ENCODE assay signal across 12 cellular contexts in genomic region chr11:44658451-44658850, GRCh38.
DNase-seq lines count a peak whose midpoint lies in the region; ATAC-seq and TF ChIP-seq lines count a peak whose summit lies in the region.
"Had no signal": no experiment of that assay in that cellular context is flagged by ENCODE, and none has a peak within 500 bp of the region (broad histone marks: within the 10 kb centered on the region; RNA-seq: fewer than 3 reads in every experiment).

No MANE protein-coding gene starts in this region.

- no peak overlapping the region for H3K27ac ChIP-seq in esophagus muscularis mucosa (replicated peaks in 1 of 4)
- H3K27ac ChIP-seq: BLaER1, ovary had no signal

- no peak for TF ChIP-seq EP300 in esophagus muscularis mucosa (IDR thresholded peaks at IDR 0.05)

- ATAC-seq in HG03159 (IDR thresholded peaks at IDR 0.05; ENCODE audit: unreplicated experiment), result no peak
- ATAC-seq: stimulated activated effector memory CD8-positive, alpha-beta T cell treated with anti-CD3 and anti-CD28 coated beads, Interleukin-12 subunit alpha, Interleukin-12 subunit beta, amount 100 ng/mL, for 72 hours had no signal

- no peaks in the 10 kb centered on the region for H3K36me3 ChIP-seq in esophagus muscularis mucosa
- H3K36me3 ChIP-seq: BLaER1, ovary had no signal

- peak in 1 of 3 experiments; percentile 5 for TF ChIP-seq CTCF in esophagus muscularis mucosa (IDR thresholded peaks at IDR 0.05)

- H3K9me3 ChIP-seq in esophagus muscularis mucosa, result no peaks in the 10 kb centered on the region
- H3K9me3 ChIP-seq: ovary had no signal

- peak; percentile 28 for DNase-seq in activated T-cell treated with anti-CD3 and anti-CD28 coated beads, Interleukin-2, amount 50 U/mL, for 1 hour
- no peak for DNase-seq in activated T-cell treated with anti-CD3 and anti-CD28 coated beads, Interleukin-2, amount 50 U/mL, for 48 hours
- DNase-seq in NCI-H69 (lab: John Stamatoyannopoulos, UW), result peak; percentile 56
- DNase-seq in cerebellum (ENCODE audit: low spot score), result peak; percentile 29
- DNase-seq in renal cortical epithelial cell (ENCODE audit: low read depth), result peak; percentile 25
- no peak for DNase-seq in NCI-H2196 (lab: John Stamatoyannopoulos, UW; ENCODE audit: unreplicated experiment)
- no peak for DNase-seq in esophagus muscularis mucosa (ENCODE audit: extremely low spot score)
- DNase-seq: activated B cell treated with CpG ODN at 0.5 μM for 24 hours, ovary had no signal

- H3K4me3 ChIP-seq in esophagus muscularis mucosa, result no peak overlapping the region
- H3K4me3 ChIP-seq: BLaER1, ovary had no signal

- no peak for TF ChIP-seq POLR2A in esophagus muscularis mucosa (IDR thresholded peaks at IDR 0.05; ENCODE audit: low read depth)

- peaks cover 9 to 15% (median 12%) of the 10 kb centered on the region in 4 donors for H3K4me1 ChIP-seq in esophagus muscularis mucosa

- intact Hi-C loops in esophagus muscularis mucosa (cut with DNase I), result no loop called here

- H3K27me3 ChIP-seq in esophagus muscularis mucosa, result no peaks in the 10 kb centered on the region
- H3K27me3 ChIP-seq: BLaER1, ovary had no signal

- 76% methylated on average over 3 of the region's 3 CpGs for WGBS in esophagus muscularis mucosa

Comparison
In these comparisons a context has a peak if more than half of its experiments do, and no peak if none do; other contexts are left out.
1. DNase-seq: peak in activated T-cell treated with anti-CD3 and anti-CD28 coated beads, Interleukin-2, amount 50 U/mL, for 1 hour (single experiment), NCI-H69 (single experiment), cerebellum (single experiment) and renal cortical epithelial cell (single experiment); none in activated T-cell treated with anti-CD3 and anti-CD28 coated beads, Interleukin-2, amount 50 U/mL, for 48 hours (0 of 2), NCI-H2196 (single experiment) and esophagus muscularis mucosa (single experiment).